In genomic region chr11:6895010-6895409, GRCh38 we compare ENCODE assay signal across 11 cellular contexts.
DNase-seq lines count a peak whose midpoint lies in the region; ATAC-seq and TF ChIP-seq lines count a peak whose summit lies in the region.
"Had no signal": no experiment of that assay in that cellular context is flagged by ENCODE, and none has a peak within 500 bp of the region (broad histone marks: within the 10 kb centered on the region; RNA-seq: fewer than 3 reads in every experiment).

No MANE protein-coding gene starts in this region.

- no peak overlapping the region for H3K4me3 ChIP-seq in GM12864 (ENCODE audit: low read depth, low read length)
- H3K4me3 ChIP-seq: esophagus squamous epithelium had no signal

- DNase-seq in GM12864 (ENCODE audit: low read depth) (peak; percentile 36), NCI-H748 treated with DMSO at 0.1 percent for 48 hours (lab: John Stamatoyannopoulos, UW) (no peak), OCI-M1 (lab: John Stamatoyannopoulos, UW) (no peak), GDM1 (lab: John Stamatoyannopoulos, UW) (no peak), NCI-H2227 (lab: John Stamatoyannopoulos, UW; ENCODE audit: unreplicated experiment) (no peak)
- DNase-seq: activated CD4-positive, alpha-beta T cell treated with anti-CD3 and anti-CD28 coated beads for 48 hours; esophagus squamous epithelium; stimulated activated CD4-positive, alpha-beta T cell treated with anti-CD3 and anti-CD28 coated beads, Interleukin-4, amount 100 ng/mL, for 24 hours had no signal

- ATAC-seq in GM19351 (IDR thresholded peaks at IDR 0.05; ENCODE audit: unreplicated experiment) (peak; percentile 97), HG02623 (IDR thresholded peaks at IDR 0.05; ENCODE audit: unreplicated experiment) (peak; percentile 76), HG03378 (IDR thresholded peaks at IDR 0.05; ENCODE audit: unreplicated experiment) (peak; percentile 95)

- no peak for TF ChIP-seq CTCF in GM12864 (IDR thresholded peaks at IDR 0.05; ENCODE audit: low read depth, low read length, missing control alignments)
